14 cellular contexts compared by ENCODE assay signal in genomic region chr12:95553202-95553943, GRCh38. TPM values are rescaled to one million over a fixed set of nuclear protein-coding genes. Genes with fewer than 3 reads are reported as not detected.
DNase-seq lines count a peak whose midpoint lies in the region; ATAC-seq and TF ChIP-seq lines count a peak whose summit lies in the region.
"Had no signal": no experiment of that assay in that cellular context is flagged by ENCODE, and none has a peak within 500 bp of the region (broad histone marks: within the 10 kb centered on the region; RNA-seq: fewer than 3 reads in every experiment).

No MANE protein-coding gene starts in this region.

- H3K4me3 Mint-ChIP-seq in natural killer cell = peak overlapping the region; percentile 61
- no peak overlapping the region for H3K4me3 Mint-ChIP-seq in natural killer cell treated with Interleukin-12 subunit alpha and Interleukin-12 subunit beta and Interleukin-15 and Interleukin-18, amount 100 ng/mL, for 72 hours
- H3K4me3 Mint-ChIP-seq in activated naive CD8-positive, alpha-beta T cell treated with anti-CD3 and anti-CD28 coated beads for 36 hours = peak overlapping the region; percentile 86

- no peaks in the 10 kb centered on the region for H3K27me3 ChIP-seq in right cardiac atrium (ENCODE audit: control insufficient read depth, insufficient read depth)
- H3K27me3 ChIP-seq: SJSA1, uterus had no signal

- H3K4me1 ChIP-seq in right cardiac atrium (ENCODE audit: control insufficient read depth, insufficient read depth, low read length) = no peaks in the 10 kb centered on the region
- H3K4me1 ChIP-seq: SJSA1, uterus had no signal

- no peak for TF ChIP-seq POLR2A in NB4 (IDR thresholded peaks at IDR 0.05; ENCODE audit: extremely low read depth, insufficient read length)

- intact Hi-C loops in natural killer cell (cut with micrococcal nuclease) (no loop called here), right cardiac atrium (cut with DNase I) (no loop called here)

- H3K9me3 ChIP-seq in right cardiac atrium (ENCODE audit: control insufficient read depth, low read length) = no peaks in the 10 kb centered on the region
- H3K9me3 ChIP-seq: uterus had no signal

- H3K27ac ChIP-seq in right cardiac atrium (ENCODE audit: low read length) = no peak overlapping the region
- H3K27ac ChIP-seq: dorsolateral prefrontal cortex, SJSA1, stomach, uterus had no signal

- WGBS in right cardiac atrium = 85% methylated on average over 5 of the region's 5 CpGs

- ATAC-seq in natural killer cell = no peak
- no peak for ATAC-seq in natural killer cell treated with Interleukin-12 subunit alpha and Interleukin-12 subunit beta and Interleukin-15 and Interleukin-18, amount 100 ng/mL, for 72 hours
- ATAC-seq in right cardiac atrium = no peak
- ATAC-seq in HG03439 (IDR thresholded peaks at IDR 0.05; ENCODE audit: unreplicated experiment) = no peak

- no peak overlapping the region for H3K27ac Mint-ChIP-seq in natural killer cell
- H3K27ac Mint-ChIP-seq in natural killer cell treated with Interleukin-12 subunit alpha and Interleukin-12 subunit beta and Interleukin-15 and Interleukin-18, amount 100 ng/mL, for 72 hours = no peak overlapping the region
- peak overlapping the region; percentile 95 for H3K27ac Mint-ChIP-seq in activated naive CD8-positive, alpha-beta T cell treated with anti-CD3 and anti-CD28 coated beads for 36 hours

- H3K9me3 Mint-ChIP-seq in natural killer cell = no peaks in the 10 kb centered on the region
- no peaks in the 10 kb centered on the region for H3K9me3 Mint-ChIP-seq in natural killer cell treated with Interleukin-12 subunit alpha and Interleukin-12 subunit beta and Interleukin-15 and Interleukin-18, amount 100 ng/mL, for 72 hours
- peaks cover 6% of the 10 kb centered on the region for H3K9me3 Mint-ChIP-seq in activated naive CD8-positive, alpha-beta T cell treated with anti-CD3 and anti-CD28 coated beads for 36 hours

- no peak overlapping the region for H3K4me3 ChIP-seq in NB4 (ENCODE audit: low read depth, low read length)
- H3K4me3 ChIP-seq in right cardiac atrium (ENCODE audit: low read length) = no peak overlapping the region
- H3K4me3 ChIP-seq: dorsolateral prefrontal cortex, SJSA1, stomach, uterus had no signal

- no peaks in the 10 kb centered on the region for H3K36me3 Mint-ChIP-seq in natural killer cell
- H3K36me3 Mint-ChIP-seq in natural killer cell treated with Interleukin-12 subunit alpha and Interleukin-12 subunit beta and Interleukin-15 and Interleukin-18, amount 100 ng/mL, for 72 hours = no peaks in the 10 kb centered on the region
- peaks cover 20% of the 10 kb centered on the region for H3K36me3 Mint-ChIP-seq in activated naive CD8-positive, alpha-beta T cell treated with anti-CD3 and anti-CD28 coated beads for 36 hours

- no peak for TF ChIP-seq CTCF in natural killer cell (IDR thresholded peaks at IDR 0.05)
- TF ChIP-seq CTCF in NB4 (IDR thresholded peaks at IDR 0.05; ENCODE audit: low read depth, low read length) = no peak

- peaks cover 15 to 20% of the 10 kb centered on the region in 2 donors for H3K27me3 Mint-ChIP-seq in natural killer cell (ENCODE audit: low read depth in 2 of 2)
- peaks cover 11 to 12% of the 10 kb centered on the region in 2 donors for H3K27me3 Mint-ChIP-seq in natural killer cell treated with Interleukin-12 subunit alpha and Interleukin-12 subunit beta and Interleukin-15 and Interleukin-18, amount 100 ng/mL, for 72 hours
- no peaks in the 10 kb centered on the region for H3K27me3 Mint-ChIP-seq in activated naive CD8-positive, alpha-beta T cell treated with anti-CD3 and anti-CD28 coated beads for 36 hours

- DNase-seq in natural killer cell = no peak
- DNase-seq in natural killer cell treated with Interleukin-12 subunit alpha and Interleukin-12 subunit beta and Interleukin-15 and Interleukin-18, amount 100 ng/mL, for 72 hours (ENCODE audit: low spot score) = no peak
- DNase-seq in NB4 (ENCODE audit: low read depth) = peak; percentile 78
- DNase-seq in activated naive CD8-positive, alpha-beta T cell treated with anti-CD3 and anti-CD28 coated beads for 36 hours = peak; percentile 43
- DNase-seq in SHP77 (lab: John Stamatoyannopoulos, UW) = no peak
- DNase-seq in right cardiac atrium = no peak
- DNase-seq: dorsolateral prefrontal cortex, midbrain, NCI-H1417, NCI-H226, stomach, uterus had no signal

- peaks cover 0 to 8% of the 10 kb centered on the region in 2 donors for H3K4me1 Mint-ChIP-seq in natural killer cell
- peaks cover 3 to 5% of the 10 kb centered on the region in 2 donors for H3K4me1 Mint-ChIP-seq in natural killer cell treated with Interleukin-12 subunit alpha and Interleukin-12 subunit beta and Interleukin-15 and Interleukin-18, amount 100 ng/mL, for 72 hours (ENCODE audit: low read depth in 2 of 2)
- H3K4me1 Mint-ChIP-seq in activated naive CD8-positive, alpha-beta T cell treated with anti-CD3 and anti-CD28 coated beads for 36 hours = peaks cover 46% of the 10 kb centered on the region

RNA-seq across cellular contexts. Expression of gene USP44, which starts 2.1 kb away (rescaled TPM):
- total RNA-seq in natural killer cell (1 to 10 TPM in 1 of 3 donors, under 1 TPM in 2; 0.09 to 1.8 (median 0.63) TPM), right cardiac atrium (1 to 10 TPM; 1.1 to 3.4 (median 2.3) TPM)
- 1 to 10 TPM in 1 of 2 donors, under 1 TPM in 1; 0.59 to 1.8 TPM for total RNA-seq in natural killer cell treated with Interleukin-12 subunit alpha and Interleukin-12 subunit beta and Interleukin-15 and Interleukin-18, amount 100 ng/mL, for 72 hours
- 10 to 100 TPM; 18.7 to 21.9 TPM for total RNA-seq in activated naive CD8-positive, alpha-beta T cell treated with anti-CD3 and anti-CD28 coated beads for 36 hours
- 0.84 TPM for polyA plus RNA-seq in right cardiac atrium

Comparison
In these comparisons a context has a peak if more than half of its experiments do, and no peak if none do; other contexts are left out.
1. DNase-seq: peak in NB4 (single experiment) and activated naive CD8-positive, alpha-beta T cell treated with anti-CD3 and anti-CD28 coated beads for 36 hours (single experiment); none in natural killer cell (single experiment), natural killer cell treated with Interleukin-12 subunit alpha and Interleukin-12 subunit beta and Interleukin-15 and Interleukin-18, amount 100 ng/mL, for 72 hours (single experiment), SHP77 (0 of 2) and right cardiac atrium (0 of 3).
2. RNA of gene USP44, which starts 2.1 kb away (total RNA-seq): 18.7 to 21.9 TPM in activated naive CD8-positive, alpha-beta T cell treated with anti-CD3 and anti-CD28 coated beads for 36 hours; 1.1 to 3.4 TPM in right cardiac atrium, 0.59 to 1.8 TPM in natural killer cell treated with Interleukin-12 subunit alpha and Interleukin-12 subunit beta and Interleukin-15 and Interleukin-18, amount 100 ng/mL, for 72 hours and 0.09 to 1.8 TPM in natural killer cell; every median in the first group is over 4 times any median in the second.